In genomic region chr9:129570450-129571297, GRCh38 we compare ENCODE assay signal across 1 cellular context.
TF ChIP-seq lines count a peak whose summit lies in the region.

No MANE protein-coding gene starts in this region.

TF ChIP-seq in HepG2, 621 proteins besides CTCF, POLR2A, EP300 and RAD21 (continued from another document and continues in another):
- TF ChIP-seq ZHX2 (IDR thresholded peaks at IDR 0.05; ENCODE audit: low read depth) = 0 out of 2 replicates have a peak, but pooled peaks have one; percentile 3
- no peak for TF ChIP-seq ZHX2 (CRISPR knock-in tag; IDR thresholded peaks at IDR 0.05; ENCODE audit: borderline replicate concordance)
- peak; percentile 38 for TF ChIP-seq MEF2D (CRISPR knock-in tag; IDR thresholded peaks at IDR 0.05)
- TF ChIP-seq SALL1 (CRISPR knock-in tag; IDR thresholded peaks at IDR 0.05) = no peak
- 0 out of 2 replicates have a peak, but pooled peaks have one; percentile 41 for TF ChIP-seq ZNF552 (CRISPR knock-in tag; IDR thresholded peaks at IDR 0.05; ENCODE audit: borderline replicate concordance)
- no peak for TF ChIP-seq ZSCAN21 (CRISPR knock-in tag; IDR thresholded peaks at IDR 0.05; ENCODE audit: borderline replicate concordance)
- TF ChIP-seq RBM22 (optimal IDR thresholded peaks at IDR 0.05; ENCODE audit: low read length) = no peak
- no peak for TF ChIP-seq AGO2 (optimal IDR thresholded peaks at IDR 0.05; ENCODE audit: low read depth, low read length)
- no peak for TF ChIP-seq ZNF30 (CRISPR knock-in tag; IDR thresholded peaks at IDR 0.05)
- no peak for TF ChIP-seq SP2 (CRISPR knock-in tag; IDR thresholded peaks at IDR 0.05)
- TF ChIP-seq LCORL (IDR thresholded peaks at IDR 0.05) = no peak
- peak; percentile 36; the same call in 1 of the 2 replicates for TF ChIP-seq LCORL (CRISPR knock-in tag; IDR thresholded peaks at IDR 0.05)
- peak; percentile 72 for TF ChIP-seq ZNF629 (CRISPR knock-in tag; conservative IDR thresholded peaks at IDR 0.05)
- TF ChIP-seq ZNF382 (CRISPR knock-in tag; IDR thresholded peaks at IDR 0.05; ENCODE audit: borderline replicate concordance) = no peak
- no peak for TF ChIP-seq AKNA (CRISPR knock-in tag; IDR thresholded peaks at IDR 0.05; ENCODE audit: borderline replicate concordance)
- peak; percentile 20; the same call in 1 of the 2 replicates for TF ChIP-seq CSRNP1 (CRISPR knock-in tag; IDR thresholded peaks at IDR 0.05)
- TF ChIP-seq ZNF33B (CRISPR knock-in tag; IDR thresholded peaks at IDR 0.05) = no peak
- TF ChIP-seq MAFF (IDR thresholded peaks at IDR 0.05; ENCODE audit: low read depth, low read length) = peak; percentile 90
- TF ChIP-seq DPF2 (CRISPR knock-in tag; IDR thresholded peaks at IDR 0.05; ENCODE audit: borderline replicate concordance, low read depth) = no peak
- TF ChIP-seq HNRNPL (IDR thresholded peaks at IDR 0.05; ENCODE audit: low read depth, low read length) = no peak
- TF ChIP-seq ZNF850 (CRISPR knock-in tag; conservative IDR thresholded peaks at IDR 0.05) = no peak
- no peak for TF ChIP-seq RFX3 (CRISPR knock-in tag; IDR thresholded peaks at IDR 0.05)
- TF ChIP-seq FOXA3 (CRISPR knock-in tag; IDR thresholded peaks at IDR 0.05) = no peak
- TF ChIP-seq ZNF644 (CRISPR knock-in tag; IDR thresholded peaks at IDR 0.05; ENCODE audit: low read depth) = no peak
- no peak for TF ChIP-seq ZNF839 (CRISPR knock-in tag; IDR thresholded peaks at IDR 0.05; ENCODE audit: borderline replicate concordance)
- TF ChIP-seq HNF1A (IDR thresholded peaks at IDR 0.05; ENCODE audit: low read depth) = no peak
- TF ChIP-seq HNF1A (CRISPR knock-in tag; IDR thresholded peaks at IDR 0.05; ENCODE audit: borderline replicate concordance) = 0 out of 2 replicates have a peak, but pooled peaks have one; percentile 21
- peak; percentile 52 for TF ChIP-seq SAP130 (CRISPR knock-in tag; IDR thresholded peaks at IDR 0.05; ENCODE audit: low read depth)
- TF ChIP-seq IKZF1 (IDR thresholded peaks at IDR 0.05) = no peak
- TF ChIP-seq ZNF652 (CRISPR knock-in tag; IDR thresholded peaks at IDR 0.05; ENCODE audit: borderline replicate concordance, low read depth) = no peak
- no peak for TF ChIP-seq KLF16 (CRISPR knock-in tag; IDR thresholded peaks at IDR 0.05)
- no peak for TF ChIP-seq SP4 (CRISPR knock-in tag; IDR thresholded peaks at IDR 0.05)
- TF ChIP-seq KDM4B (CRISPR knock-in tag; IDR thresholded peaks at IDR 0.05) = no peak
- no peak for TF ChIP-seq HNF4A (CRISPR knock-in tag; IDR thresholded peaks at IDR 0.05)
- peak; percentile 39 for TF ChIP-seq ZNF687 (CRISPR knock-in tag; IDR thresholded peaks at IDR 0.05)
- no peak for TF ChIP-seq RFX5 (IDR thresholded peaks at IDR 0.05; ENCODE audit: low read depth, low read length)
- TF ChIP-seq ZMYM2 (CRISPR knock-in tag; IDR thresholded peaks at IDR 0.05) = no peak
- TF ChIP-seq ZNF580 (CRISPR knock-in tag; IDR thresholded peaks at IDR 0.05; ENCODE audit: borderline replicate concordance, low read depth) = no peak; the same call in 1 of the 2 replicates
- TF ChIP-seq U2AF1 (optimal IDR thresholded peaks at IDR 0.05; ENCODE audit: low read depth, low read length) = no peak
- TF ChIP-seq ADNP (CRISPR knock-in tag; IDR thresholded peaks at IDR 0.05) = peak; percentile 62; the same call in 1 of the 2 replicates
